ENCODE assay signal across 29 cellular contexts in genomic region chr6:144443157-144443556, GRCh38.
"Had no signal": no experiment of that assay in that cellular context is flagged by ENCODE, and none has a peak within 500 bp of the region (broad histone marks: within the 10 kb centered on the region; RNA-seq: fewer than 3 reads in every experiment).

No MANE protein-coding gene starts in this region.

- H3K27ac Mint-ChIP-seq: activated CD4-positive, alpha-beta memory T cell treated with anti-CD3 and anti-CD28 coated beads, Interleukin-2, amount 10 ng/mL, durations not matched to agents 7 days and 5 days; activated CD4-positive, alpha-beta T cell treated with anti-CD3 and anti-CD28 coated beads, Interleukin-2, amount 10 ng/mL, durations not matched to agents 7 days and 5 days; activated naive CD4-positive, alpha-beta T cell treated with anti-CD3 and anti-CD28 coated beads, Interleukin-2, amount 10 ng/mL, durations not matched to agents 7 days and 5 days; activated naive CD8-positive, alpha-beta T cell; activated T-helper 17 cell treated with anti-CD3 and anti-CD28 coated beads, Interleukin-2, amount 50 U/mL, for 72 hours; dendritic cell treated with granulocyte-macrophage colony-stimulating factor and Interleukin-4, amounts not matched to agents 40 ng/mL and 50 ng/mL, for 4 days; WTC11 had no signal

- H3K4me3 ChIP-seq: coronary artery, dorsolateral prefrontal cortex, esophagus muscularis mucosa, gastrocnemius medialis, heart left ventricle had no signal

- H3K27me3 Mint-ChIP-seq: activated CD4-positive, alpha-beta memory T cell treated with anti-CD3 and anti-CD28 coated beads, Interleukin-2, amount 10 ng/mL, durations not matched to agents 7 days and 5 days; activated CD4-positive, alpha-beta T cell treated with anti-CD3 and anti-CD28 coated beads, Interleukin-2, amount 10 ng/mL, durations not matched to agents 7 days and 5 days; activated naive CD4-positive, alpha-beta T cell treated with anti-CD3 and anti-CD28 coated beads, Interleukin-2, amount 10 ng/mL, durations not matched to agents 7 days and 5 days; activated naive CD8-positive, alpha-beta T cell; activated T-helper 17 cell treated with anti-CD3 and anti-CD28 coated beads, Interleukin-2, amount 50 U/mL, for 72 hours; central memory CD8-positive, alpha-beta T cell; dendritic cell treated with granulocyte-macrophage colony-stimulating factor and Interleukin-4, amounts not matched to agents 40 ng/mL and 50 ng/mL, for 4 days had no signal

- DNase-seq: activated CD4-positive, alpha-beta memory T cell treated with anti-CD3 and anti-CD28 coated beads, Interleukin-2, amount 10 ng/mL, durations not matched to agents 7 days and 5 days; activated CD4-positive, alpha-beta T cell treated with anti-CD3 and anti-CD28 coated beads for 1 hour; activated CD4-positive, alpha-beta T cell treated with anti-CD3 and anti-CD28 coated beads for 4 hours; activated CD4-positive, alpha-beta T cell treated with anti-CD3 and anti-CD28 coated beads, Interleukin-2, amount 10 ng/mL, durations not matched to agents 7 days and 5 days; activated CD4-positive, alpha-beta T cell treated with anti-CD3 and anti-CD28 coated beads, Interleukin-2, amount 50 U/mL, for 4 hours; activated CD8-positive, alpha-beta memory T cell treated with anti-CD3 and anti-CD28 coated beads for 24 hours; activated effector memory CD4-positive, alpha-beta T cell treated with Interleukin-2 at 50 U/mL for 16 hours; activated naive CD4-positive, alpha-beta T cell treated with anti-CD3 and anti-CD28 coated beads, Interleukin-2, amount 10 ng/mL, durations not matched to agents 7 days and 5 days; activated T-cell treated with anti-CD3 and anti-CD28 coated beads, Interleukin-2, amount 50 U/mL, for 4 hours; amniotic stem cell; anterior cingulate cortex; brain microvascular endothelial cell; dorsolateral prefrontal cortex; effector memory CD4-positive, alpha-beta T cell; erythroblast; foreskin keratinocyte; gastrocnemius medialis; glutamatergic neuron; heart left ventricle; T-helper 2 cell had no signal

- H3K27ac ChIP-seq: brain microvascular endothelial cell, coronary artery, dorsolateral prefrontal cortex, esophagus muscularis mucosa, foreskin keratinocyte, gastrocnemius medialis, heart left ventricle had no signal

- H3K4me1 Mint-ChIP-seq: activated CD4-positive, alpha-beta memory T cell treated with anti-CD3 and anti-CD28 coated beads, Interleukin-2, amount 10 ng/mL, durations not matched to agents 7 days and 5 days; activated naive CD4-positive, alpha-beta T cell treated with anti-CD3 and anti-CD28 coated beads, Interleukin-2, amount 10 ng/mL, durations not matched to agents 7 days and 5 days; activated T-helper 17 cell treated with anti-CD3 and anti-CD28 coated beads, Interleukin-2, amount 50 U/mL, for 72 hours; WTC11 had no signal

- H3K4me1 ChIP-seq: esophagus muscularis mucosa, gastrocnemius medialis had no signal

- ATAC-seq: activated T-cell treated with anti-CD3 and anti-CD28 coated beads, Interleukin-2, amount 50 U/mL, for 4 hours; activated T-helper 17 cell treated with anti-CD3 and anti-CD28 coated beads, Interleukin-2, amount 50 U/mL, for 72 hours; foreskin keratinocyte; gastrocnemius medialis; heart left ventricle; WTC11 had no signal

- FAIRE-seq: astrocyte, bronchial epithelial cell had no signal

- H3K27me3 ChIP-seq: brain microvascular endothelial cell, dorsolateral prefrontal cortex, esophagus muscularis mucosa, foreskin keratinocyte, gastrocnemius medialis, heart left ventricle had no signal

- H3K4me3 Mint-ChIP-seq: activated CD4-positive, alpha-beta memory T cell treated with anti-CD3 and anti-CD28 coated beads, Interleukin-2, amount 10 ng/mL, durations not matched to agents 7 days and 5 days; activated CD4-positive, alpha-beta T cell treated with anti-CD3 and anti-CD28 coated beads, Interleukin-2, amount 10 ng/mL, durations not matched to agents 7 days and 5 days; activated naive CD4-positive, alpha-beta T cell treated with anti-CD3 and anti-CD28 coated beads, Interleukin-2, amount 10 ng/mL, durations not matched to agents 7 days and 5 days; activated naive CD8-positive, alpha-beta T cell; activated T-cell treated with anti-CD3 and anti-CD28 coated beads, Interleukin-2, amount 50 U/mL, for 4 hours; activated T-helper 17 cell treated with anti-CD3 and anti-CD28 coated beads, Interleukin-2, amount 50 U/mL, for 72 hours; central memory CD8-positive, alpha-beta T cell; dendritic cell treated with granulocyte-macrophage colony-stimulating factor and Interleukin-4, amounts not matched to agents 40 ng/mL and 50 ng/mL, for 4 days; WTC11 had no signal

- H3K9me3 ChIP-seq: esophagus muscularis mucosa, gastrocnemius medialis had no signal
